ENCODE assay signal across 19 cellular contexts in the genomic region with DNA sequence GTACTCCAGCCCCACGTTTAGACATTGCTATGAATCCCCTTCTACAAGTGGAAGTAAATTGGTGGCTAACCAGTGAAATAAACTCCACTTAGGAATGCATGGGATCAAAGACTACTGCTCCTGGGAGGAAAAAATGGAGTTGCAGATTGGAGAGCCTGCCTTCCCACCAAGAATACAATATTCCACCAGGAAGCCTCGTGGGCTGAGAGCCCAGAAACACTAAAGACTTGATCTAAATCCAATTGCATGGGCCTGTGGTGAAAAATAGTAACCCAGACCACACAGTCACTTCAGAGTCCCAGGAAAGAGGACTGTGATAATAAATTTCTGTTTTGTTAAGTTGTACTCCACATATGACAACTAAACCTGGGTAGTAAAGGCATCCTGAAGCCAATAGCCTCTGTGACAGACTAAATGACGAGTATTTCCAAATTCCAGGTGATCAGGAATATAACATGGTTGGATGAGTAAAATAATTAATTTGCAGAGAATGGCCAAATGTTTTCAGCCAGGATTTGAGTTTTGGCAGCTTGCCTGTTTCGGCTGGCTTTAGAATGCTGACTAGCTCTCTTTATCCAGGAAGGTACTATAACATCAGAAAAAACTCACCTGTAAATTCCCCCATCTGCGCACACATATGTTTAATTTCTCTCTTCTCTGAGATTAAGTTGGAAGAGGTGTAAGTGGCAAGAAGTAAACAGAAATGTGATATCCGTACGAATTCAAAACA.
"Had no signal": no experiment of that assay in that cellular context is flagged by ENCODE, and none has a peak within 500 bp of the region (broad histone marks: within the 10 kb centered on the region; RNA-seq: fewer than 3 reads in every experiment).

No MANE protein-coding gene starts in this region.

- H3K36me3 ChIP-seq: adrenal gland, brain microvascular endothelial cell, gastrocnemius medialis, heart right ventricle, lower lobe of right lung had no signal

- ATAC-seq: activated CD8-positive, alpha-beta T cell treated with anti-CD3 and anti-CD28 coated beads for 36 hours; activated T-cell treated with anti-CD3 and anti-CD28 coated beads, Interleukin-2, amount 50 U/mL, for 4 hours; gastrocnemius medialis; heart right ventricle; left colon; lower lobe of right lung; right cardiac atrium; stimulated activated naive CD8-positive, alpha-beta T cell treated with anti-CD3 and anti-CD28 coated beads, Interleukin-15, Interleukin-2, amounts not matched to agents 100 U/mL and 50 U/mL, for 24 hours; WTC11 had no signal

- H3K27me3 ChIP-seq: adrenal gland, brain microvascular endothelial cell, dorsolateral prefrontal cortex, gastrocnemius medialis, heart right ventricle had no signal

- H3K27ac ChIP-seq: adrenal gland, brain microvascular endothelial cell, dorsolateral prefrontal cortex, gastrocnemius medialis, heart right ventricle, lower lobe of right lung, skin epidermis had no signal

- H3K4me1 ChIP-seq: adrenal gland, gastrocnemius medialis, heart right ventricle, lower lobe of right lung had no signal

- H3K9me3 ChIP-seq: adrenal gland, gastrocnemius medialis, lower lobe of right lung had no signal

- H3K4me3 ChIP-seq: adrenal gland, dorsolateral prefrontal cortex, gastrocnemius medialis, heart right ventricle, lower lobe of right lung, skin epidermis had no signal

- DNase-seq: activated CD4-positive, alpha-beta T cell treated with anti-CD3 and anti-CD28 coated beads for 4 hours; activated CD8-positive, alpha-beta T cell treated with anti-CD3 and anti-CD28 coated beads for 36 hours; activated effector memory CD4-positive, alpha-beta T cell treated with anti-CD3 and anti-CD28 coated beads, Interleukin-2, amount 50 U/mL, for 16 hours; activated T-cell treated with anti-CD3 and anti-CD28 coated beads, Interleukin-2, amount 50 U/mL, for 4 hours; adrenal gland; brain microvascular endothelial cell; endodermal cell; gastrocnemius medialis; heart right ventricle; left colon; lower lobe of right lung; nephron progenitor cell; occipital lobe; right cardiac atrium; stimulated activated CD4-positive, alpha-beta T cell treated with anti-CD3 and anti-CD28 coated beads, Interleukin-4, amount 100 ng/mL, for 24 hours; stimulated activated naive CD8-positive, alpha-beta T cell treated with anti-CD3 and anti-CD28 coated beads, Interleukin-15, Interleukin-2, amounts not matched to agents 100 U/mL and 50 U/mL, for 24 hours had no signal
